Comparison of ENCODE assay signal across 33 cellular contexts in genomic region chr12:132200800-132201199, GRCh38.
"Had no signal": no experiment of that assay in that cellular context is flagged by ENCODE, and none has a peak within 500 bp of the region (broad histone marks: within the 10 kb centered on the region; RNA-seq: fewer than 3 reads in every experiment).

No MANE protein-coding gene starts in this region.

- H3K4me3 ChIP-seq: esophagus muscularis mucosa, gastrocnemius medialis had no signal

- H3K36me3 ChIP-seq: brain microvascular endothelial cell, esophagus muscularis mucosa, gastrocnemius medialis, WERI-Rb-1 had no signal

- H3K9me3 ChIP-seq: esophagus muscularis mucosa, gastrocnemius medialis had no signal

- H3K27ac ChIP-seq: brain microvascular endothelial cell, esophagus muscularis mucosa, foreskin keratinocyte, gastrocnemius medialis, WERI-Rb-1 had no signal

- ATAC-seq: activated CD4-positive, CD25-positive, alpha-beta regulatory T cell treated with anti-CD3 and anti-CD28 coated beads, Interleukin-2, amount 50 U/mL, for 24 hours; activated CD8-positive, alpha-beta T cell treated with anti-CD3 and anti-CD28 coated beads for 36 hours; activated T-cell treated with anti-CD3 and anti-CD28 coated beads, Interleukin-2, amount 50 U/mL, for 4 hours; activated T-helper 17 cell treated with anti-CD3 and anti-CD28 coated beads, Interleukin-2, amount 50 U/mL, for 72 hours; effector memory CD8-positive, alpha-beta T cell; foreskin keratinocyte; gastrocnemius medialis; T-helper 17 cell had no signal

- DNase-seq: activated B cell treated with CpG ODN at 0.5 μM for 24 hours; activated CD4-positive, alpha-beta T cell treated with anti-CD3 and anti-CD28 coated beads for 48 hours; activated CD4-positive, alpha-beta T cell treated with anti-CD3 and anti-CD28 coated beads, Interleukin-2, amount 50 U/mL, for 1 hour; activated CD4-positive, alpha-beta T cell treated with anti-CD3 and anti-CD28 coated beads, Interleukin-2, amount 50 U/mL, for 48 hours; activated CD8-positive, alpha-beta memory T cell treated with anti-CD3 and anti-CD28 coated beads for 24 hours; activated CD8-positive, alpha-beta T cell treated with anti-CD3 and anti-CD28 coated beads for 36 hours; activated effector memory CD4-positive, alpha-beta T cell treated with Interleukin-2 at 50 U/mL for 16 hours; activated gamma-delta T cell treated with Interleukin-2 at 50 U/mL for 16 hours; activated naive CD4-positive, alpha-beta T cell treated with anti-CD3 and anti-CD28 coated beads, Interleukin-2, amount 50 U/mL, for 16 hours; activated naive CD4-positive, alpha-beta T cell treated with Interleukin-2 at 50 U/mL for 16 hours; activated T-cell treated with anti-CD3 and anti-CD28 coated beads, Interleukin-2, amount 50 U/mL, for 4 hours; amniotic stem cell; anterior cingulate cortex; brain microvascular endothelial cell; caudate nucleus; cortex of kidney; dermis blood vessel endothelial cell; effector CD4-positive, alpha-beta T cell; effector memory CD8-positive, alpha-beta T cell; erythroblast; foreskin keratinocyte; gastrocnemius medialis; glutamatergic neuron; T-helper 1 cell; T-helper 17 cell; T1000; WERI-Rb-1 had no signal

- FAIRE-seq: astrocyte, bronchial epithelial cell, colon had no signal

- H3K4me1 ChIP-seq: foreskin keratinocyte had no signal
